Comparison of ENCODE assay signal across 8 cellular contexts in genomic region chr11:1548221-1549070, GRCh38. TPM values are rescaled to one million over a fixed set of nuclear protein-coding genes. Genes with fewer than 3 reads are reported as not detected.
DNase-seq lines count a peak whose midpoint lies in the region; ATAC-seq, FAIRE-seq and TF ChIP-seq lines count a peak whose summit lies in the region.

No MANE protein-coding gene starts in this region.

- intact Hi-C loops in breast epithelium (cut with DNase I; ENCODE audit: low total_unique reads): no loop called here

- no peak for TF ChIP-seq CTCF in breast epithelium (IDR thresholded peaks at IDR 0.05)

- DNase-seq in NCI-H1105 (lab: John Stamatoyannopoulos, UW) (peak; percentile 12), breast epithelium (ENCODE audit: low spot score in 2 of 2) (peak; percentile 85 to 88), stromal cell of bone marrow (ENCODE audit: low read depth) (peak; percentile 35), NCI-H2081 treated with DMSO at 0.1 percent for 48 hours (lab: John Stamatoyannopoulos, UW) (no peak)
- DNase-seq in NK-92 treated with Interleukin-12 subunit alpha and Interleukin-12 subunit beta, amount 100 ng/mL, for 24 hours (lab: John Stamatoyannopoulos, UW): no peak

- ATAC-seq in GM21390 (IDR thresholded peaks at IDR 0.05; ENCODE audit: unreplicated experiment): no peak

- H3K4me1 ChIP-seq in BLaER1 treated with 17β-estradiol and CSF1 and Interleukin-3, amounts not matched to agents 10 nM and 100 nM: peaks cover 21 to 42% (median 33%) of the 10 kb centered on the region in 10 experiments
- H3K4me1 ChIP-seq in breast epithelium: peaks cover 0 to 6% of the 10 kb centered on the region in 2 donors

- no peak overlapping the region for H3K9ac ChIP-seq in BLaER1 treated with 17β-estradiol and CSF1 and Interleukin-3, amounts not matched to agents 10 nM and 100 nM

- peak; percentile 30 for FAIRE-seq in islet of Langerhans (lab: Jason Lieb, UNC)

- H3K36me3 ChIP-seq in BLaER1 treated with 17β-estradiol and CSF1 and Interleukin-3, amounts not matched to agents 10 nM and 100 nM: no peaks in the 10 kb centered on the region
- H3K36me3 ChIP-seq in breast epithelium: no peaks in the 10 kb centered on the region

- H3K4me2 ChIP-seq in BLaER1 treated with 17β-estradiol and CSF1 and Interleukin-3, amounts not matched to agents 10 nM and 100 nM: peak overlapping the region; percentile 59 to 88 (median 78)

- peak overlapping the region in 7 of 10 experiments; percentile 9 to 55 (median 33); a peak in 5 of 20 replicates for H3K4me3 ChIP-seq in BLaER1 treated with 17β-estradiol and CSF1 and Interleukin-3, amounts not matched to agents 10 nM and 100 nM
- peak overlapping the region; percentile 13 to 63 (median 44) for H3K4me3 ChIP-seq in breast epithelium

- H3K27ac ChIP-seq in BLaER1 treated with 17β-estradiol and CSF1 and Interleukin-3, amounts not matched to agents 10 nM and 100 nM: no peak overlapping the region
- H3K27ac ChIP-seq in breast epithelium: peak overlapping the region; percentile 41 to 73

- no peaks in the 10 kb centered on the region for H3K9me3 ChIP-seq in BLaER1 treated with 17β-estradiol and CSF1 and Interleukin-3, amounts not matched to agents 10 nM and 100 nM (replicated peaks in 1 of 11)
- no peaks in the 10 kb centered on the region for H3K9me3 ChIP-seq in breast epithelium

- no peak for TF ChIP-seq POLR2A in breast epithelium (IDR thresholded peaks at IDR 0.05)

- peaks cover 0 to 38% (median 8%) of the 10 kb centered on the region in 11 experiments; a peak in 11 of 22 replicates for H4K20me1 ChIP-seq in BLaER1 treated with 17β-estradiol and CSF1 and Interleukin-3, amounts not matched to agents 10 nM and 100 nM

- peaks cover 49 to 78% (median 72%) of the 10 kb centered on the region in 11 experiments for H3K27me3 ChIP-seq in BLaER1 treated with 17β-estradiol and CSF1 and Interleukin-3, amounts not matched to agents 10 nM and 100 nM
- H3K27me3 ChIP-seq in breast epithelium: peaks cover 3 to 23% of the 10 kb centered on the region in 2 donors

RNA-seq across cellular contexts. Expression of gene DUSP8, which starts 23.6 kb away (rescaled TPM):
- total RNA-seq in breast epithelium: 1 to 10 TPM in 2 of 3 donors, under 1 TPM in 1; 0.80 to 2.9 (median 1.6) TPM

RNA-seq across cellular contexts. Expression of gene KRTAP5-1, which starts 36.6 kb away (rescaled TPM):
- not detected for total RNA-seq in breast epithelium

RNA-seq across cellular contexts. Expression of gene KRTAP5-2, which starts 49.6 kb away (rescaled TPM):
- total RNA-seq in breast epithelium: not detected

RNA-seq across cellular contexts. Expression of gene KRTAP5-3, which starts 59.8 kb away (rescaled TPM):
- not detected for total RNA-seq in breast epithelium

Comparison
In these comparisons a context has a peak if more than half of its experiments do, and no peak if none do; other contexts are left out.
1. H3K27ac ChIP-seq: peak in breast epithelium (2 of 2); none in BLaER1 treated with 17β-estradiol and CSF1 and Interleukin-3, amounts not matched to agents 10 nM and 100 nM (0 of 11).
2. DNase-seq: peak in NCI-H1105 (single experiment), breast epithelium (2 of 2) and stromal cell of bone marrow (single experiment); none in NK-92 treated with Interleukin-12 subunit alpha and Interleukin-12 subunit beta, amount 100 ng/mL, for 24 hours (single experiment) and NCI-H2081 treated with DMSO at 0.1 percent for 48 hours (single experiment).